ENCODE assay signal across 9 cellular contexts in the genomic region with DNA sequence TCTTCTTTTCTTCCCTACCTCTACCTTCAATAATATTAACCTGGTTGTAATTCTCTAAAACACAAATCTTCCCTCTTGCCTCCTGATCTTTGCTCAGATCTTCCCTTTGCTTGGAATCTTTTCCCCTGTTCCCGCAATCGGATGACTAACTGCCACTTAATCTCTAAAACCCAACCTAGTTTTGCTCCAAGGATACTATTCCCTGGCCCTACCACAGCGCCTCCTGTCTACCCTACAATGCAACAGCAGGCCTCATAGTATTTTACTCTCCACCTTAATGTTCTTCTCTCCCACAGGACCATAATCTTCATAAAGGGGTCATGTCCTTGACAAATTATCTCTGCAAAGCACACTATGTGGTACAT.
DNase-seq lines count a peak whose midpoint lies in the region; ATAC-seq, FAIRE-seq and TF ChIP-seq lines count a peak whose summit lies in the region.
"Had no signal": no experiment of that assay in that cellular context is flagged by ENCODE, and none has a peak within 500 bp of the region (broad histone marks: within the 10 kb centered on the region; RNA-seq: fewer than 3 reads in every experiment).

No MANE protein-coding gene starts in this region.

- H3K36me3 ChIP-seq in cardiac muscle cell (no peaks in the 10 kb centered on the region), heart right ventricle (no peaks in the 10 kb centered on the region)

- H3K4me3 Mint-ChIP-seq in mesothelial cell of epicardium, result no peak overlapping the region

- peak; percentile 62 for TF ChIP-seq CTCF in cardiac muscle cell (IDR thresholded peaks at IDR 0.05; ENCODE audit: low read depth, low read length)
- TF ChIP-seq CTCF in heart right ventricle (IDR thresholded peaks at IDR 0.05), result peak in 4 of 9 donors; percentile 7 to 34 (median 24)
- no peak for TF ChIP-seq CTCF in mesothelial cell of epicardium (IDR thresholded peaks at IDR 0.05; ENCODE audit: unreplicated experiment)

- H3K9me3 ChIP-seq in cardiac muscle cell (ENCODE audit: low read depth) (no peaks in the 10 kb centered on the region), heart right ventricle (no peaks in the 10 kb centered on the region)

- FAIRE-seq in RCC 7860 (lab: Jason Lieb, UNC) (peak; percentile 15), urothelium cell line (lab: Jason Lieb, UNC) (peak; percentile 32)

- peaks cover 5% of the 10 kb centered on the region for H3K9me3 Mint-ChIP-seq in mesothelial cell of epicardium

- ATAC-seq in heart right ventricle (no peak), GM18498 (IDR thresholded peaks at IDR 0.05; ENCODE audit: unreplicated experiment) (no peak)

- H3K4me3 ChIP-seq in cardiac muscle cell (no peak overlapping the region), heart right ventricle (no peak overlapping the region)

- no peaks in the 10 kb centered on the region for H3K4me1 Mint-ChIP-seq in mesothelial cell of epicardium

- intact Hi-C loops in heart right ventricle (cut with DNase I), result no loop called here

- H3K4me1 ChIP-seq in cardiac muscle cell (ENCODE audit: low read depth) (peaks cover 7% of the 10 kb centered on the region), heart right ventricle (peaks cover 0 to 4% (median 0%) of the 10 kb centered on the region in 9 donors)

- DNase-seq in cardiac muscle cell (ENCODE audit: low read depth in 1 of 2, low spot score in 1 of 2), result peak in 1 of 2 donors; percentile 50
- no peak for DNase-seq in heart right ventricle
- DNase-seq in RCC 7860 (ENCODE audit: low spot score), result peak; percentile 82
- peak; percentile 55 for DNase-seq in fibroblast of peridontal ligament (ENCODE audit: extremely low read depth)
- DNase-seq in urothelium cell line (ENCODE audit: low spot score), result peak; percentile 46
- no peak for DNase-seq in COR-L47 (lab: John Stamatoyannopoulos, UW)
- DNase-seq in mesothelial cell of epicardium (ENCODE audit: low spot score in 2 of 2, unreplicated experiment in 2 of 2), result no peak
- DNase-seq: activated T-cell treated with anti-CD3 and anti-CD28 coated beads, Interleukin-2, amount 50 U/mL, for 1 hour had no signal

- no peaks in the 10 kb centered on the region for H3K27me3 Mint-ChIP-seq in mesothelial cell of epicardium (ENCODE audit: low read depth)

- no peak overlapping the region for H3K27ac ChIP-seq in cardiac muscle cell
- H3K27ac ChIP-seq in heart right ventricle, result no peak overlapping the region

- no peak overlapping the region for H3K27ac Mint-ChIP-seq in mesothelial cell of epicardium

- no peaks in the 10 kb centered on the region for H3K27me3 ChIP-seq in cardiac muscle cell
- H3K27me3 ChIP-seq in heart right ventricle, result no peaks in the 10 kb centered on the region

- no peaks in the 10 kb centered on the region for H3K36me3 Mint-ChIP-seq in mesothelial cell of epicardium

- WGBS in heart right ventricle, 2 donors, result 89 to 93% methylated on average over 3 of the region's 3 CpGs

Comparison
In these comparisons a context has a peak if more than half of its experiments do, and no peak if none do; other contexts are left out.
1. DNase-seq: peak in RCC 7860 (single experiment), fibroblast of peridontal ligament (single experiment) and urothelium cell line (single experiment); none in heart right ventricle (0 of 2), COR-L47 (single experiment) and mesothelial cell of epicardium (0 of 2).